Comparison of ENCODE assay signal across 12 cellular contexts in the genomic region with DNA sequence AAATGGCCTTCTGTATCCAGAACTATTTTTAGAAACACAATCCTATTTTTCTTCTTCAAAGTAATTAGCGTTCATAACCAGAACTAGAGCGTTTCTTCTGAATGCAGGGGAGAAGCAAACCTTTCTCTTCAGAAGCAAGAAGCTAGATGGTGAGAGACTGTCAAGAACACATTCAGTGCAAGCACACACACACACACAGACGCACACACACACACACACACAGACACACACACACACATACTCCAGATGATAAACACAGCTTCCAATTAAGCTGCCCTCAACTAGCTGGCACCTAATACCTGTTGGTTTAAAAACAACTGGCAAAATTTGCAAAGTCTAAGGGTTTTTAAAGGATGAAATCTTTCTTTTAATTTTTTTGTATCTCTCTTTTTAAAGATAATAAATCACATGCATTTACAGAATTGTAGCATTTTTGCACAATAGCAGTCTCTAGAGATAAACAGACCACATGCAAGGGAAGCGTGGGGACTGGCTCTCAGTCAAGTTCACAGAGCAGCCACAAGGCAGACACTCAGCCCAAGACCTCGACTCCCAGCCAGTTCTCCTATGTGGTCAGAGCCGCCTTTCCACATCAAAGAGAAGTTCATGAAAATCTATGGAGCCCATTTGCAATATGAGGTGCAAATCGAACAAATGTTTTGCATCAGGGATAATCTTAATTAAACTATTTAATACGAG.
DNase-seq lines count a peak whose midpoint lies in the region; ATAC-seq, FAIRE-seq and TF ChIP-seq lines count a peak whose summit lies in the region.
"Had no signal": no experiment of that assay in that cellular context is flagged by ENCODE, and none has a peak within 500 bp of the region (broad histone marks: within the 10 kb centered on the region; RNA-seq: fewer than 3 reads in every experiment).

No MANE protein-coding gene starts in this region.

- peak; percentile 53 for DNase-seq in AG20443 (ENCODE audit: low spot score)
- DNase-seq in OCI-M1 (lab: John Stamatoyannopoulos, UW), result peak; percentile 67
- peak; percentile 80 for DNase-seq in fibroblast of peridontal ligament (ENCODE audit: extremely low read depth)
- DNase-seq in pancreas, result peak in 1 of 6 donors; percentile 20
- no peak for DNase-seq in NCI-H2107 (lab: John Stamatoyannopoulos, UW)
- DNase-seq in MG63, result no peak
- no peak for DNase-seq in D721Med (ENCODE audit: insufficient read length, low spot score)
- DNase-seq: naive B cell, NCI-H510A treated with DMSO at 0.1 percent for 48 hours, SHP77 had no signal

- H3K27ac ChIP-seq in pancreas, result no peak overlapping the region
- H3K27ac ChIP-seq: VCaP had no signal

- ATAC-seq in pancreas, result peak in 3 of 4 donors; percentile 44 to 56 (median 52)
- ATAC-seq in GM21825 (IDR thresholded peaks at IDR 0.05; ENCODE audit: unreplicated experiment), result no peak

- intact Hi-C loops in pancreas (cut with DNase I), result no loop called here

- 80 to 81% methylated on average over 8 of the region's 8 CpGs for WGBS in pancreas, 2 donors

- H3K4me3 ChIP-seq in pancreas, result no peak overlapping the region
- no peak overlapping the region for H3K4me3 ChIP-seq in MG63

- H3K4me1 ChIP-seq in pancreas, result no peaks in the 10 kb centered on the region

- no peak for FAIRE-seq in pancreas (lab: Jason Lieb, UNC)
- FAIRE-seq in D721Med (lab: Jason Lieb, UNC), result no peak

- H3K36me3 ChIP-seq in pancreas (no peaks in the 10 kb centered on the region), MG63 (no peaks in the 10 kb centered on the region)

- H3K9me3 ChIP-seq in pancreas (no peaks in the 10 kb centered on the region), MG63 (no peaks in the 10 kb centered on the region)

- TF ChIP-seq CTCF in pancreas (IDR thresholded peaks at IDR 0.05) (no peak), D721Med (IDR thresholded peaks at IDR 0.05; ENCODE audit: insufficient read depth, missing control alignments) (no peak)

- H3K27me3 ChIP-seq in pancreas, result no peaks in the 10 kb centered on the region
- no peaks in the 10 kb centered on the region for H3K27me3 ChIP-seq in MG63

Comparison
In these comparisons a context has a peak if more than half of its experiments do, and no peak if none do; other contexts are left out.
1. DNase-seq: peak in AG20443 (single experiment), OCI-M1 (single experiment) and fibroblast of peridontal ligament (single experiment); none in NCI-H2107 (single experiment), MG63 (single experiment) and D721Med (single experiment).